ENCODE assay signal across 1 cellular context in genomic region chr16:15650698-15651161, GRCh38.
A peak's percentile ranks its signal among the peaks of the same experiment; 100 is the strongest.
TF ChIP-seq lines count a peak whose summit lies in the region.

No MANE protein-coding gene starts in this region.

TF ChIP-seq in HEK293, 187 proteins besides CTCF, POLR2A, EP300 and RAD21 (continued from another document and continues in another):
- no peak for TF ChIP-seq ZNF513 (tag by site-specific recombination; IDR thresholded peaks at IDR 0.05)
- no peak for TF ChIP-seq HOXA7 (CRISPR knock-in tag; IDR thresholded peaks at IDR 0.05; ENCODE audit: borderline replicate concordance)
- no peak for TF ChIP-seq ZNF26 (tag by site-specific recombination; IDR thresholded peaks at IDR 0.05)
- TF ChIP-seq ZXDB (tag by site-specific recombination; IDR thresholded peaks at IDR 0.05): peak; percentile 85; the same call in 1 of the 2 replicates
- TF ChIP-seq ZNF366 (tag by site-specific recombination; conservative IDR thresholded peaks at IDR 0.05): peak; percentile 86
- TF ChIP-seq GLI2 (tag by site-specific recombination; IDR thresholded peaks at IDR 0.05; ENCODE audit: borderline replicate concordance, low read depth): no peak
- TF ChIP-seq PRDM10 (tag by site-specific recombination; IDR thresholded peaks at IDR 0.05): peak; percentile 86
- TF ChIP-seq SALL2 (tag by site-specific recombination; IDR thresholded peaks at IDR 0.05; ENCODE audit: borderline replicate concordance): no peak
- TF ChIP-seq ZNF580 (tag by site-specific recombination; IDR thresholded peaks at IDR 0.05): no peak
- TF ChIP-seq ZNF623 (tag by site-specific recombination; IDR thresholded peaks at IDR 0.05): no peak
- TF ChIP-seq ZNF169 (tag by site-specific recombination; IDR thresholded peaks at IDR 0.05): no peak
- TF ChIP-seq ELK4 (IDR thresholded peaks at IDR 0.05; ENCODE audit: borderline replicate concordance, low read depth, low read length): no peak
- no peak for TF ChIP-seq PRDM6 (tag by site-specific recombination; IDR thresholded peaks at IDR 0.05)
- TF ChIP-seq PRDM2 (tag by site-specific recombination; IDR thresholded peaks at IDR 0.05; ENCODE audit: borderline replicate concordance): no peak
- TF ChIP-seq ZNF335 (tag by site-specific recombination; conservative IDR thresholded peaks at IDR 0.05): peak; percentile 94
- no peak for TF ChIP-seq ZNF555 (tag by site-specific recombination; conservative IDR thresholded peaks at IDR 0.05)
- no peak; the same call in 1 of the 2 replicates for TF ChIP-seq ZFHX2 (tag by site-specific recombination; conservative IDR thresholded peaks at IDR 0.05)
- no peak for TF ChIP-seq ZNF302 (tag by site-specific recombination; IDR thresholded peaks at IDR 0.05; ENCODE audit: low read depth)
- TF ChIP-seq ZNF785 (tag by site-specific recombination; IDR thresholded peaks at IDR 0.05): no peak
- peak; percentile 54; the same call in 1 of the 2 replicates for TF ChIP-seq ZEB2 (tag by site-specific recombination; IDR thresholded peaks at IDR 0.05)
- no peak for TF ChIP-seq ZNF18 (tag by site-specific recombination; IDR thresholded peaks at IDR 0.05)
- no peak for TF ChIP-seq WT1 (tag by site-specific recombination; IDR thresholded peaks at IDR 0.05)
- no peak for TF ChIP-seq BCL11A (tag by site-specific recombination; IDR thresholded peaks at IDR 0.05; ENCODE audit: low read depth)
- no peak for TF ChIP-seq ZNF311 (tag by site-specific recombination; IDR thresholded peaks at IDR 0.05; ENCODE audit: borderline replicate concordance)
- no peak for TF ChIP-seq BCL6B (tag by site-specific recombination; IDR thresholded peaks at IDR 0.05)
- TF ChIP-seq ZNF747 (tag by site-specific recombination; IDR thresholded peaks at IDR 0.05): no peak
- no peak for TF ChIP-seq ZNF629 (tag by site-specific recombination; IDR thresholded peaks at IDR 0.05)
- peak; percentile 80 for TF ChIP-seq PATZ1 (tag by site-specific recombination; IDR thresholded peaks at IDR 0.05)
- TF ChIP-seq ZNF398 (tag by site-specific recombination; IDR thresholded peaks at IDR 0.05): peak; percentile 9
- TF ChIP-seq ZNF548 (tag by site-specific recombination; IDR thresholded peaks at IDR 0.05): no peak
- no peak for TF ChIP-seq ZSCAN16 (tag by site-specific recombination; IDR thresholded peaks at IDR 0.05)
